In genomic region chr10:100338434-100339036, GRCh38 we compare ENCODE assay signal across 8 cellular contexts. TPM values are rescaled to one million over a fixed set of nuclear protein-coding genes. Genes with fewer than 3 reads are reported as not detected.
DNase-seq lines count a peak whose midpoint lies in the region; ATAC-seq lines count a peak whose summit lies in the region.

No MANE protein-coding gene starts in this region.

- intact Hi-C loops in cardiac septum (cut with DNase I): loop anchor here (1.0 kb wide), 1 partner anchor 95 kb away; no protein-coding TSS in a partner anchor

- DNase-seq in NCI-H748 (lab: John Stamatoyannopoulos, UW; ENCODE audit: unreplicated experiment) (peak; percentile 51), NCI-H748 treated with DMSO at 0.1 percent for 48 hours (lab: John Stamatoyannopoulos, UW) (no peak), LHCN-M2 (ENCODE audit: low read depth) (peak; percentile 50), SW480 (ENCODE audit: low spot score) (peak; percentile 47), cardiac septum (ENCODE audit: low spot score) (peak; percentile 81), retina (peak; percentile 83)
- DNase-seq in activated naive CD4-positive, alpha-beta T cell treated with anti-CD3 and anti-CD28 coated beads, Interleukin-2, amount 50 U/mL, for 16 hours: peak; percentile 84

- ATAC-seq in GM21529 (IDR thresholded peaks at IDR 0.05; ENCODE audit: unreplicated experiment): no peak

RNA-seq across cellular contexts. Expression of gene SCD, which starts 8.5 kb away (rescaled TPM):
- total RNA-seq in LHCN-M2 (2014; rRNA removed): 60.3 and 88.5 TPM in 2 replicates
- polyA plus RNA-seq in LHCN-M2 (2012): 37.8 TPM
- total RNA-seq in cardiac septum: 16.8 TPM

RNA-seq across cellular contexts. Expression of gene PKD2L1, which starts 8.5 kb away (rescaled TPM):
- total RNA-seq in LHCN-M2 (2014; rRNA removed) (not detected in 2 replicates), cardiac septum (not detected)
- not detected for polyA plus RNA-seq in LHCN-M2 (2012)

RNA-seq across cellular contexts. Expression of gene BLOC1S2, which starts 52.1 kb away (rescaled TPM):
- total RNA-seq in LHCN-M2 (2014; rRNA removed) (83.8 and 86.3 TPM in 2 replicates), cardiac septum (27.8 TPM)
- 45.0 TPM for polyA plus RNA-seq in LHCN-M2 (2012)
